Comparison of ENCODE assay signal across 1 cellular context in the genomic region with DNA sequence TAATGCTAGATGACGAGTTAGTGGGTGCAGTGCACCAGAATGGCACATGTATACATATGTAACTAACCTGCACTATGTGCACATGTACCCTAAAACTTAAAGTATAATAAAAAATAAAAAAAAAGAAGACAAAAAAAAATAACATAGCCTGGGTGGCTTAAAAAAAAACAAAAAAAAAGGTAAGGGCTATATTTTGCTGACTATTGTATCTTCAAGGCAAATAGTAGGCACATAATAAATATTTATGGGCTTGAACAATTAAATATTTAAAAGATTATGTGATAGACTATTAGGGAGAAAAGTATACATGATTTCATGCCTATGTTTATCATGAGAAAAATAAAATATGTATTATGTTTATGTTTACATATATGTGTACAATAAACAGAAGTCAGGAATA.
A peak's percentile ranks its signal among the peaks of the same experiment; 100 is the strongest.
TF ChIP-seq lines count a peak whose summit lies in the region.

No MANE protein-coding gene starts in this region.

TF ChIP-seq in HepG2, 621 proteins besides CTCF, POLR2A, EP300 and RAD21 (continued from another document):
- TF ChIP-seq ARID4A (CRISPR knock-in tag; IDR thresholded peaks at IDR 0.05; ENCODE audit: borderline replicate concordance) (no peak), MAFF (IDR thresholded peaks at IDR 0.05; ENCODE audit: low read depth, low read length) (peak; percentile 48; the same call in 1 of the 2 replicates), NFATC3 (CRISPR knock-in tag; IDR thresholded peaks at IDR 0.05) (no peak), MAFK (conservative IDR thresholded peaks at IDR 0.05 in 1 of 2, IDR thresholded peaks at IDR 0.05 in 1 of 2; ENCODE audit: low read length in 2 of 2) (peak; percentile 27 to 63; a peak in 2 of 4 replicates)
- TF ChIP-seq, protein P1, sequence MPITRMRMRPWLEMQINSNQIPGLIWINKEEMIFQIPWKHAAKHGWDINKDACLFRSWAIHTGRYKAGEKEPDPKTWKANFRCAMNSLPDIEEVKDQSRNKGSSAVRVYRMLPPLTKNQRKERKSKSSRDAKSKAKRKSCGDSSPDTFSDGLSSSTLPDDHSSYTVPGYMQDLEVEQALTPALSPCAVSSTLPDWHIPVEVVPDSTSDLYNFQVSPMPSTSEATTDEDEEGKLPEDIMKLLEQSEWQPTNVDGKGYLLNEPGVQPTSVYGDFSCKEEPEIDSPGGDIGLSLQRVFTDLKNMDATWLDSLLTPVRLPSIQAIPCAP (CRISPR knock-in tag; IDR thresholded peaks at IDR 0.05; ENCODE audit: low read depth) = no peak
